ENCODE assay signal across 14 cellular contexts in the genomic region with DNA sequence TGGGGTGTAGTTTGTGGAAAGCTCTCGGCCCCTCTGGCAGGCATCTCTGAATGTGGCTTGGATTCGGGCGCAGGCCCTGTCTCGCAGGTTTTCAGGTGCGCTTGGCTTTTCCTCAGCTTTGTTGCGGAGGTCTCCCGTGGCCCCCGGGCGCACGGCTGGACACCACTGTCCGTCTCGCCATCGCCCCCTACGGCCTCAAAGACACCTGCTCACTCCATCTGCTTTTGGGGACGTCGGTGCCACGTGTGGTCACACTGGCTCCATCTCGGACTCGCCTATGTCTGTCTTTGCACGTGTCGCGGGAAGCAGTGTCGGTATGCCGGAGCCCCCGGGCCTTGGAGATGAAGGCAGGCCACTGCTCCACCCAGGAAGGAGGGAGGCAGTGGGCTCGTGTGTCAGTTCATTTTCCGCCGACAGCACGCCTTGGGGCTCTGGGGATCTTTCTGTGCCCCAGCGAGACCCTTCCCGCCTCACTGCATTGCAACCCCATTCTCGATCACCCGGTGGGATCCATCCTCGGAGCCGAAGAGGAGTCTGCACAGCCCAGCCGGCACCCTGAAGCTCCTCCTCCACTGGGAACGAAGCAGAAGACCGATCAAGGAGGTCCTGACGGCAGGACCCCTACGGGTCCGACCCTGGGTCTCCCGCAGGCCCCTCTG. TPM values are rescaled to one million over a fixed set of nuclear protein-coding genes. Genes with fewer than 3 reads are reported as not detected.
DNase-seq lines count a peak whose midpoint lies in the region; ATAC-seq and TF ChIP-seq lines count a peak whose summit lies in the region.
"Had no signal": no experiment of that assay in that cellular context is flagged by ENCODE, and none has a peak within 500 bp of the region (broad histone marks: within the 10 kb centered on the region; RNA-seq: fewer than 3 reads in every experiment).

No MANE protein-coding gene starts in this region.

- H3K9me3 ChIP-seq in left lung: peaks cover 0 to 75% of the 10 kb centered on the region in 2 donors
- H3K9me3 ChIP-seq in stomach: peaks cover 0 to 74% (median 42%) of the 10 kb centered on the region in 4 donors

- no peaks in the 10 kb centered on the region for H3K9me2 ChIP-seq in GM23338 (ENCODE audit: insufficient read depth)

- TF ChIP-seq CTCF in GM23338 (conservative IDR thresholded peaks at IDR 0.05; ENCODE audit: low read depth in 2 of 2): peak; percentile 21 to 49; a peak in 2 of 4 replicates
- no peak for TF ChIP-seq CTCF in left lung (IDR thresholded peaks at IDR 0.05)
- TF ChIP-seq CTCF in stomach (IDR thresholded peaks at IDR 0.05): no peak
- TF ChIP-seq CTCF in CD14-positive monocyte (IDR thresholded peaks at IDR 0.05): no peak

- H3K36me3 Mint-ChIP-seq in GM23338 (ENCODE audit: low read depth) (peaks cover 15% of the 10 kb centered on the region), CD14-positive monocyte (no peaks in the 10 kb centered on the region)

- ATAC-seq in GM23338 (no peak), left lung (no peak), HG03442 (IDR thresholded peaks at IDR 0.05; ENCODE audit: unreplicated experiment) (no peak)
- ATAC-seq: activated CD8-positive, alpha-beta T cell treated with anti-CD3 and anti-CD28 coated beads for 36 hours; activated naive CD8-positive, alpha-beta T cell treated with anti-CD3 and anti-CD28 coated beads, Interleukin-2, amount 50 U/mL, for 24 hours; K562; stimulated activated effector memory CD8-positive, alpha-beta T cell treated with anti-CD3 and anti-CD28 coated beads, Interleukin-12 subunit alpha, Interleukin-12 subunit beta, amount 100 ng/mL, for 72 hours had no signal

- H3K4me1 ChIP-seq in GM23338 (ENCODE audit: insufficient read depth) (no peaks in the 10 kb centered on the region), left lung (no peaks in the 10 kb centered on the region), stomach (peaks cover 0 to 6% (median 0%) of the 10 kb centered on the region in 4 donors)

- peak overlapping the region; percentile 64 for H3K4me3 ChIP-seq in GM23338
- peak overlapping the region; percentile 25 to 33 for H3K4me3 ChIP-seq in left lung
- peak overlapping the region; percentile 40 to 53 (median 44) for H3K4me3 ChIP-seq in stomach
- H3K4me3 ChIP-seq: K562 had no signal

- peak; percentile 52 for DNase-seq in GM23338 (ENCODE audit: low spot score)
- DNase-seq in cerebellar cortex (ENCODE audit: low spot score): peak; percentile 36
- no peak for DNase-seq in left lung
- DNase-seq in stomach: no peak
- no peak for DNase-seq in CD14-positive monocyte (ENCODE audit: low spot score)
- no peak for DNase-seq in effector CD8-positive, alpha-beta T cell (lab: John Stamatoyannopoulos, UW)
- no peak for DNase-seq in NCI-H2196 (lab: John Stamatoyannopoulos, UW; ENCODE audit: unreplicated experiment)
- DNase-seq: activated CD8-positive, alpha-beta T cell treated with anti-CD3 and anti-CD28 coated beads for 36 hours; activated naive CD8-positive, alpha-beta T cell treated with anti-CD3 and anti-CD28 coated beads, Interleukin-2, amount 50 U/mL, for 24 hours; COR-L47; NCI-H774 had no signal

- H3K27ac ChIP-seq in GM23338 (ENCODE audit: low read depth) (no peak overlapping the region), left lung (no peak overlapping the region), stomach (peak overlapping the region in 1 of 5 donors; percentile 46)

- H3K27me3 Mint-ChIP-seq in GM23338 (ENCODE audit: insufficient read depth, low read depth, poor library complexity) (peaks cover 2% of the 10 kb centered on the region), CD14-positive monocyte (ENCODE audit: low read depth in 3 of 3) (peaks cover 2 to 7% (median 5%) of the 10 kb centered on the region in 3 donors)
- H3K27me3 Mint-ChIP-seq: activated CD8-positive, alpha-beta T cell treated with anti-CD3 and anti-CD28 coated beads for 36 hours had no signal

- no peak for TF ChIP-seq POLR2A in stomach (IDR thresholded peaks at IDR 0.05)

- no peaks in the 10 kb centered on the region for H3F3A ChIP-seq in GM23338 (replicated peaks; ENCODE audit: low read depth)

- no peaks in the 10 kb centered on the region for H4K20me1 ChIP-seq in GM23338 (replicated peaks; ENCODE audit: insufficient read depth)

- H2AFZ ChIP-seq in GM23338: 0 out of 2 replicates have a peak overlapping the region, but pooled peaks have one; percentile 28

- WGBS in stomach, 5 donors: 58 to 71% (median 64%) methylated on average over 30 to 42 of the region's 42 CpGs

- intact Hi-C loops in left lung (cut with DNase I) (no loop called here), stomach (cut with DNase I; ENCODE audit: low total_unique reads) (no loop called here), CD14-positive monocyte (cut with micrococcal nuclease) (no loop called here)

- no peak overlapping the region for H3K27ac Mint-ChIP-seq in GM23338
- no peak overlapping the region for H3K27ac Mint-ChIP-seq in CD14-positive monocyte
- H3K27ac Mint-ChIP-seq: activated CD8-positive, alpha-beta T cell treated with anti-CD3 and anti-CD28 coated beads for 36 hours; activated naive CD8-positive, alpha-beta T cell treated with anti-CD3 and anti-CD28 coated beads, Interleukin-2, amount 50 U/mL, for 24 hours; stimulated activated effector memory CD8-positive, alpha-beta T cell treated with anti-CD3 and anti-CD28 coated beads, Interleukin-12 subunit alpha, Interleukin-12 subunit beta, amount 100 ng/mL, for 72 hours had no signal

- H3K4me2 ChIP-seq in GM23338: peak overlapping the region; percentile 73

- no peaks in the 10 kb centered on the region for H3K79me2 ChIP-seq in GM23338 (replicated peaks; ENCODE audit: insufficient read depth)

- H3K27me3 ChIP-seq in GM23338 (ENCODE audit: insufficient read depth) (no peaks in the 10 kb centered on the region), left lung (peaks cover 0 to 8% of the 10 kb centered on the region in 2 donors), stomach (no peaks in the 10 kb centered on the region)

- no peaks in the 10 kb centered on the region for H3K4me1 Mint-ChIP-seq in GM23338
- no peaks in the 10 kb centered on the region for H3K4me1 Mint-ChIP-seq in CD14-positive monocyte
- H3K4me1 Mint-ChIP-seq: activated naive CD8-positive, alpha-beta T cell treated with anti-CD3 and anti-CD28 coated beads, Interleukin-2, amount 50 U/mL, for 24 hours; stimulated activated effector memory CD8-positive, alpha-beta T cell treated with anti-CD3 and anti-CD28 coated beads, Interleukin-12 subunit alpha, Interleukin-12 subunit beta, amount 100 ng/mL, for 72 hours had no signal

- H3K4me3 Mint-ChIP-seq in GM23338 (no peak overlapping the region), CD14-positive monocyte (peak overlapping the region in 1 of 2 donors; percentile 1)
- H3K4me3 Mint-ChIP-seq: activated CD8-positive, alpha-beta T cell treated with anti-CD3 and anti-CD28 coated beads for 36 hours; activated naive CD8-positive, alpha-beta T cell treated with anti-CD3 and anti-CD28 coated beads, Interleukin-2, amount 50 U/mL, for 24 hours; stimulated activated effector memory CD8-positive, alpha-beta T cell treated with anti-CD3 and anti-CD28 coated beads, Interleukin-12 subunit alpha, Interleukin-12 subunit beta, amount 100 ng/mL, for 72 hours had no signal

- peaks cover 39% of the 10 kb centered on the region for H3K9me3 Mint-ChIP-seq in GM23338
- peaks cover 3 to 55% (median 14%) of the 10 kb centered on the region in 7 donors for H3K9me3 Mint-ChIP-seq in CD14-positive monocyte

- no peaks in the 10 kb centered on the region for H3K36me3 ChIP-seq in GM23338 (ENCODE audit: insufficient read depth)
- no peaks in the 10 kb centered on the region for H3K36me3 ChIP-seq in left lung
- H3K36me3 ChIP-seq in stomach: peaks cover 0 to 8% (median 2%) of the 10 kb centered on the region in 4 donors

- TF ChIP-seq EP300 in stomach (IDR thresholded peaks at IDR 0.05): no peak

TF ChIP-seq in GM23338, 12 proteins besides CTCF, POLR2A, EP300 and RAD21 (continues in another document):
- TF ChIP-seq NANOG (IDR thresholded peaks at IDR 0.05; ENCODE audit: borderline replicate concordance) (no peak), CREB1 (CRISPR knock-in tag; IDR thresholded peaks at IDR 0.05; ENCODE audit: low read depth) (no peak), ZNF331 (CRISPR knock-in tag; IDR thresholded peaks at IDR 0.05; ENCODE audit: low read depth) (no peak), EZH2phosphoT487 (IDR thresholded peaks at IDR 0.05; ENCODE audit: unreplicated experiment) (no peak), EZH2 (IDR thresholded peaks at IDR 0.05; ENCODE audit: low read depth, unreplicated experiment) (no peak)

RNA-seq across cellular contexts. Expression of gene ZNF146, which starts 42.1 kb away (rescaled TPM):
- 227 and 249 TPM in 2 replicates for total RNA-seq in GM23338 (2014; rRNA removed; shearing (Covaris generic))
- polyA plus RNA-seq in GM23338 (2016; fragmentation: Nextera tagmentation; extraction: Ambion mirVana) (111 and 143 TPM in 2 replicates), stomach (10 to 100 TPM; 19.2 to 24.7 (median 22.2) TPM), CD14-positive monocyte (10 to 100 TPM; 12.2 to 26.5 TPM)
- total RNA-seq in left lung (10 to 100 TPM; 42.8 to 47.7 TPM), stomach (100 to 1,000 TPM in 1 of 5 donors, 10 to 100 TPM in 3, 1 to 10 TPM in 1; 8.7 to 108 (median 63.5) TPM)

RNA-seq across cellular contexts. Expression of gene ZNF565, which starts 42.5 kb away (rescaled TPM):
- total RNA-seq in GM23338 (2014; rRNA removed; shearing (Covaris generic)): 2.4 TPM in 2 replicates
- polyA plus RNA-seq in GM23338 (2016; fragmentation: Nextera tagmentation; extraction: Ambion mirVana) (1.9 and 3.2 TPM in 2 replicates), stomach (1 to 10 TPM; 2.1 to 3.4 (median 2.3) TPM), CD14-positive monocyte (1 to 10 TPM; 1.5 to 2.1 TPM)
- total RNA-seq in left lung (1 to 10 TPM; 3.2 to 3.5 TPM), stomach (10 to 100 TPM in 1 of 5 donors, 1 to 10 TPM in 3, under 1 TPM in 1; 0.45 to 16.3 (median 2.3) TPM)

Comparison
In these comparisons a context has a peak if more than half of its experiments do, and no peak if none do; other contexts are left out.
1. DNase-seq: peak in GM23338 (single experiment) and cerebellar cortex (single experiment); none in left lung (0 of 2), stomach (single experiment), CD14-positive monocyte (single experiment), effector CD8-positive, alpha-beta T cell (single experiment) and NCI-H2196 (single experiment).
2. CTCF ChIP-seq: peak in GM23338 (2 of 2); none in left lung (0 of 2), stomach (0 of 7) and CD14-positive monocyte (single experiment).
3. Peak in every context shown above with its lines, with median percentiles within 50 percentile points of each other: H3K4me3 ChIP-seq.